25 cellular contexts compared by ENCODE assay signal in the genomic region with DNA sequence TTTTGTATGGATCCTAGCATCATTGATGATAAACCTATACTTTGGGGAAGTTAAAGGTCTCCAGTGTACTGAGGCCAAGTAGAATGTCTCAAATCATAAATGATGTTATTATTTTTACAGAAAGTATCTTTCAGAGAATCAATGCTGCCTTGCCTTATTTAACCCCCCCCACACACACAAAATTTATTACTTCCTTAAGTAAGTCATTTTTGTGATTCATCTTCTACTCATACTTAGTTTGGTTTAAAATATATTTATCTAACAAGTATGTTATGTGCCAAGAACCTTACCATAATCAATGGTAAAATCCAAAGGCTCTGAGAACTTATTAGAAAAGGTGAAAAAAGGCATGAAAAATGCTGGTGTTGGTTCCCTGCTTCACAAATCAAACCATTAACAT. TPM values are rescaled to one million over a fixed set of nuclear protein-coding genes. Genes with fewer than 3 reads are reported as not detected.
DNase-seq lines count a peak whose midpoint lies in the region; ATAC-seq and TF ChIP-seq lines count a peak whose summit lies in the region.
"Had no signal": no experiment of that assay in that cellular context is flagged by ENCODE, and none has a peak within 500 bp of the region (broad histone marks: within the 10 kb centered on the region; RNA-seq: fewer than 3 reads in every experiment).

No MANE protein-coding gene starts in this region.

- peaks cover 6 to 64% (median 54%) of the 10 kb centered on the region in 5 donors for H3K36me3 Mint-ChIP-seq in naive thymus-derived CD4-positive, alpha-beta T cell

- no peak overlapping the region for H3K4me3 Mint-ChIP-seq in naive thymus-derived CD4-positive, alpha-beta T cell
- H3K4me3 Mint-ChIP-seq: activated CD8-positive, alpha-beta memory T cell treated with anti-CD3 and anti-CD28 coated beads, Interleukin-2, amount 10 ng/mL, durations not matched to agents 7 days and 5 days; B cell; immature natural killer cell had no signal

- no peak overlapping the region for H3K4me3 ChIP-seq in brain microvascular endothelial cell (ENCODE audit: low read depth, low read length)
- no peak overlapping the region for H3K4me3 ChIP-seq in naive thymus-derived CD4-positive, alpha-beta T cell (ENCODE audit: low read length)
- H3K4me3 ChIP-seq in effector memory CD4-positive, alpha-beta T cell (ENCODE audit: insufficient read depth, low read depth, low read length, poor library complexity, severe bottlenecking): no peak overlapping the region
- H3K4me3 ChIP-seq: hepatocyte, psoas muscle, smooth muscle cell, thyroid gland had no signal

- no peak for TF ChIP-seq CTCF in brain microvascular endothelial cell (IDR thresholded peaks at IDR 0.05; ENCODE audit: low read depth, low read length, missing control alignments)

- H3K27me3 Mint-ChIP-seq in naive thymus-derived CD4-positive, alpha-beta T cell: no peaks in the 10 kb centered on the region
- H3K27me3 Mint-ChIP-seq: activated CD8-positive, alpha-beta memory T cell treated with anti-CD3 and anti-CD28 coated beads, Interleukin-2, amount 10 ng/mL, durations not matched to agents 7 days and 5 days; B cell had no signal

- H3K9me3 Mint-ChIP-seq in naive thymus-derived CD4-positive, alpha-beta T cell: no peaks in the 10 kb centered on the region
- H3K9me3 Mint-ChIP-seq: immature natural killer cell had no signal

- peaks cover 3% of the 10 kb centered on the region for H3K36me3 ChIP-seq in brain microvascular endothelial cell (replicated peaks)
- peaks cover 0 to 37% (median 4%) of the 10 kb centered on the region in 3 experiments for H3K36me3 ChIP-seq in naive thymus-derived CD4-positive, alpha-beta T cell (ENCODE audit: control insufficient read depth in 2 of 3, insufficient read depth in 3 of 3, low read length in 3 of 3)
- peaks cover 56% of the 10 kb centered on the region for H3K36me3 ChIP-seq in effector memory CD4-positive, alpha-beta T cell (ENCODE audit: control insufficient read depth, insufficient read depth, low read length)

- H3K27me3 ChIP-seq in brain microvascular endothelial cell (replicated peaks): no peaks in the 10 kb centered on the region
- no peaks in the 10 kb centered on the region for H3K27me3 ChIP-seq in naive thymus-derived CD4-positive, alpha-beta T cell (ENCODE audit: control insufficient read depth in 2 of 2, insufficient read depth in 2 of 2, low read length in 2 of 2)
- no peaks in the 10 kb centered on the region for H3K27me3 ChIP-seq in effector memory CD4-positive, alpha-beta T cell (replicated peaks; ENCODE audit: control insufficient read depth, insufficient read depth, low read length, poor library complexity, severe bottlenecking)
- H3K27me3 ChIP-seq: hepatocyte, thyroid gland had no signal

- H3K4me1 ChIP-seq in naive thymus-derived CD4-positive, alpha-beta T cell (ENCODE audit: control insufficient read depth in 2 of 2, insufficient read depth in 2 of 2, low read length in 2 of 2): no peaks in the 10 kb centered on the region
- H3K4me1 ChIP-seq in effector memory CD4-positive, alpha-beta T cell (ENCODE audit: control insufficient read depth, insufficient read depth, low read length, poor library complexity, severe bottlenecking): no peaks in the 10 kb centered on the region
- H3K4me1 ChIP-seq: psoas muscle, thyroid gland had no signal

- in situ Hi-C loops in brain microvascular endothelial cell (cut with HindIII; ENCODE audit: low pct_ligation_motif_present, low sequenced_read_pairs): no loop called here

- POLR2A ChIA-PET in naive thymus-derived CD4-positive, alpha-beta T cell (lab: Charles Lee): no interaction called here

- intact Hi-C loops in naive thymus-derived CD4-positive, alpha-beta T cell (cut with micrococcal nuclease): no loop called here

- CTCF ChIA-PET in naive thymus-derived CD4-positive, alpha-beta T cell (lab: Charles Lee): no interaction called here

- H3K27ac Mint-ChIP-seq in naive thymus-derived CD4-positive, alpha-beta T cell: no peak overlapping the region
- H3K27ac Mint-ChIP-seq: activated CD8-positive, alpha-beta memory T cell treated with anti-CD3 and anti-CD28 coated beads, Interleukin-2, amount 10 ng/mL, durations not matched to agents 7 days and 5 days; B cell had no signal

- ATAC-seq in HG03342 (IDR thresholded peaks at IDR 0.05; ENCODE audit: unreplicated experiment) (no peak), HG03571 (IDR thresholded peaks at IDR 0.05; ENCODE audit: unreplicated experiment) (no peak)
- no peak for ATAC-seq in naive thymus-derived CD4-positive, alpha-beta T cell
- ATAC-seq: activated CD8-positive, alpha-beta memory T cell treated with anti-CD3 and anti-CD28 coated beads, Interleukin-2, amount 10 ng/mL, durations not matched to agents 7 days and 5 days; HepG2; psoas muscle had no signal

- peak; percentile 8 for DNase-seq in AG20443 (ENCODE audit: low spot score)
- peak; percentile 18 for DNase-seq in HT1080 (ENCODE audit: low read depth)
- DNase-seq in brain microvascular endothelial cell: no peak
- DNase-seq in iris pigment epithelial cell (ENCODE audit: low read depth): peak; percentile 37
- DNase-seq in naive thymus-derived CD4-positive, alpha-beta T cell: no peak
- no peak for DNase-seq in effector memory CD4-positive, alpha-beta T cell
- DNase-seq: activated CD4-positive, alpha-beta T cell treated with anti-CD3 and anti-CD28 coated beads for 48 hours; activated CD8-positive, alpha-beta memory T cell treated with anti-CD3 and anti-CD28 coated beads, Interleukin-2, amount 10 ng/mL, durations not matched to agents 7 days and 5 days; cortex of kidney; immature natural killer cell; NCI-H1105; NCI-H2029; NCI-H82; psoas muscle; SHP77; stimulated activated CD4-positive, alpha-beta T cell treated with anti-CD3 and anti-CD28 coated beads, Interleukin-4, amount 100 ng/mL, for 1 hour; stimulated activated naive CD4-positive, alpha-beta T cell treated with Interleukin-2 at 50 U/mL for 16 hours; T-helper 1 cell; thyroid gland had no signal

- peak overlapping the region; percentile 83 for H3K27ac ChIP-seq in brain microvascular endothelial cell
- H3K27ac ChIP-seq in naive thymus-derived CD4-positive, alpha-beta T cell (ENCODE audit: low read depth, low read length): no peak overlapping the region
- H3K27ac ChIP-seq in effector memory CD4-positive, alpha-beta T cell (ENCODE audit: insufficient read depth, low read length, poor library complexity, severe bottlenecking): no peak overlapping the region
- H3K27ac ChIP-seq: hepatocyte, psoas muscle, thyroid gland had no signal

- no peaks in the 10 kb centered on the region for H3K9me3 ChIP-seq in naive thymus-derived CD4-positive, alpha-beta T cell (ENCODE audit: control insufficient read depth in 2 of 3, low read length in 3 of 3)
- no peaks in the 10 kb centered on the region for H3K9me3 ChIP-seq in effector memory CD4-positive, alpha-beta T cell (ENCODE audit: control insufficient read depth, low read length)
- H3K9me3 ChIP-seq: psoas muscle, thyroid gland had no signal

- H3K4me1 Mint-ChIP-seq in naive thymus-derived CD4-positive, alpha-beta T cell: peaks cover 0 to under 1% (median 0%) of the 10 kb centered on the region in 7 donors
- H3K4me1 Mint-ChIP-seq: activated CD8-positive, alpha-beta memory T cell treated with anti-CD3 and anti-CD28 coated beads, Interleukin-2, amount 10 ng/mL, durations not matched to agents 7 days and 5 days; B cell; immature natural killer cell had no signal

RNA-seq across cellular contexts. Expression of a gene that starts 18.8 kb away (rescaled TPM):
- 27.5 and 43.9 TPM in 2 replicates for total RNA-seq in HT1080 (2014; rRNA removed; shearing (Covaris generic))
- polyA plus RNA-seq in HT1080 (2015; cell fraction: cytosol; rRNA removed): 37.1 and 43.3 TPM in 2 replicates
- 91.1 and 92.6 TPM in 2 replicates for polyA plus RNA-seq in HT1080 (2015; cell fraction: nucleus; rRNA removed)
- total RNA-seq in naive thymus-derived CD4-positive, alpha-beta T cell: 1 to 10 TPM in 4 of 5 experiments, under 1 TPM in 1; 0.76 to 3.9 (median 2.0) TPM
- under 1 TPM; 0.41 to 0.56 TPM for polyA plus RNA-seq in naive thymus-derived CD4-positive, alpha-beta T cell

RNA-seq across cellular contexts. Expression of a gene that starts 37.9 kb away (rescaled TPM):
- total RNA-seq in HT1080 (2014; rRNA removed; shearing (Covaris generic)): 15.1 and 15.5 TPM in 2 replicates
- 20.0 and 24.1 TPM in 2 replicates for polyA plus RNA-seq in HT1080 (2015; cell fraction: cytosol; rRNA removed)
- 35.5 and 38.2 TPM in 2 replicates for polyA plus RNA-seq in HT1080 (2015; cell fraction: nucleus; rRNA removed)
- total RNA-seq in naive thymus-derived CD4-positive, alpha-beta T cell: 10 to 100 TPM; 21.5 to 51.4 (median 29.8) TPM
- polyA plus RNA-seq in naive thymus-derived CD4-positive, alpha-beta T cell: 10 to 100 TPM; 42.1 to 47.6 TPM

Comparison
In these comparisons a context has a peak if more than half of its experiments do, and no peak if none do; other contexts are left out.
1. DNase-seq: peak in AG20443 (single experiment), HT1080 (single experiment) and iris pigment epithelial cell (single experiment); none in brain microvascular endothelial cell (single experiment), naive thymus-derived CD4-positive, alpha-beta T cell (0 of 9) and effector memory CD4-positive, alpha-beta T cell (0 of 3).